Comparison of ENCODE assay signal across 8 cellular contexts in genomic region chr9:126615251-126615790, GRCh38. TPM values are rescaled to one million over a fixed set of nuclear protein-coding genes. Genes with fewer than 3 reads are reported as not detected.
DNase-seq lines count a peak whose midpoint lies in the region; ATAC-seq, FAIRE-seq and TF ChIP-seq lines count a peak whose summit lies in the region.

No MANE protein-coding gene starts in this region.

- CTCF ChIA-PET in OCI-LY7 (lab: Charles Lee; ENCODE audit: unreplicated experiment): no interaction called here

- no peak for TF ChIP-seq CTCF in breast epithelium (IDR thresholded peaks at IDR 0.05)
- no peak for TF ChIP-seq CTCF in ovary (IDR thresholded peaks at IDR 0.05)
- no peak for TF ChIP-seq CTCF in OCI-LY7 (conservative IDR thresholded peaks at IDR 0.05; ENCODE audit: low read length)

- TF ChIP-seq EP300 in ovary (IDR thresholded peaks at IDR 0.05): no peak

- peak overlapping the region in 7 of 8 donors; percentile 26 to 73 (median 67) for H3K4me3 Mint-ChIP-seq in naive B cell

- H3K9me3 ChIP-seq in breast epithelium: no peaks in the 10 kb centered on the region
- H3K9me3 ChIP-seq in ovary: no peaks in the 10 kb centered on the region
- H3K9me3 ChIP-seq in OCI-LY7 (ENCODE audit: low read length): no peaks in the 10 kb centered on the region

- TF ChIP-seq POLR2A in breast epithelium (IDR thresholded peaks at IDR 0.05) (no peak), ovary (IDR thresholded peaks at IDR 0.05) (no peak), H54 (IDR thresholded peaks at IDR 0.05; ENCODE audit: low read depth, low read length) (no peak)

- POLR2A ChIA-PET in OCI-LY7 (lab: Charles Lee): no interaction called here

- no peaks in the 10 kb centered on the region for H4K20me1 ChIP-seq in OCI-LY7 (ENCODE audit: insufficient read depth, low read length)

- peaks cover 55 to 74% (median 71%) of the 10 kb centered on the region in 3 donors for H3K27me3 Mint-ChIP-seq in naive B cell

- 3 to 4% (median 3%) methylated on average over 37 to 61 of the region's 61 CpGs for WGBS in ovary, 3 donors

- ATAC-seq in naive B cell (ENCODE audit: low read depth in 2 of 2): peak; percentile 25 to 28
- ATAC-seq in GM19455 (IDR thresholded peaks at IDR 0.05; ENCODE audit: unreplicated experiment): no peak

- no peak overlapping the region for H3K4me2 ChIP-seq in OCI-LY7 (ENCODE audit: low read length)

- no peak overlapping the region for H3K27ac Mint-ChIP-seq in naive B cell

- H3K79me2 ChIP-seq in OCI-LY7 (ENCODE audit: insufficient read depth, low read depth, low read length): no peaks in the 10 kb centered on the region

- intact Hi-C loops in breast epithelium (cut with DNase I; ENCODE audit: low total_unique reads): loop anchor here (5.0 kb wide), 1 partner anchor 842 kb away; no protein-coding TSS in a partner anchor
- intact Hi-C loops in ovary (cut with DNase I): loop anchor here in 2 of 4 donors (10.0 kb wide), 1 partner anchor 169 kb away; no protein-coding TSS in a partner anchor
- intact Hi-C loops in OCI-LY7 (cut with micrococcal nuclease; ENCODE audit: unreplicated experiment): no loop called here

- H3K36me3 ChIP-seq in breast epithelium (no peaks in the 10 kb centered on the region), ovary (no peaks in the 10 kb centered on the region), OCI-LY7 (ENCODE audit: insufficient read depth, low read length) (no peaks in the 10 kb centered on the region)

- H3K36me3 Mint-ChIP-seq in naive B cell: no peaks in the 10 kb centered on the region

- H3K4me1 Mint-ChIP-seq in naive B cell: peaks cover 19 to 57% (median 36%) of the 10 kb centered on the region in 3 donors

- H3K4me1 ChIP-seq in breast epithelium (peaks cover 3 to 11% of the 10 kb centered on the region in 2 donors), ovary (ENCODE audit: insufficient read depth) (peaks cover 10% of the 10 kb centered on the region), OCI-LY7 (ENCODE audit: insufficient read depth, low read length, poor library complexity, severe bottlenecking) (no peaks in the 10 kb centered on the region)

- BruUV-seq in OCI-LY7 (replicated peaks; lab: Mats Ljungman, UMichigan): no TSS peak

- no peaks in the 10 kb centered on the region for H3K9me2 ChIP-seq in OCI-LY7 (ENCODE audit: insufficient read depth, low read length)

- peak overlapping the region; percentile 91 to 93 for H3K27ac ChIP-seq in breast epithelium
- H3K27ac ChIP-seq in ovary: no peak overlapping the region
- H3K27ac ChIP-seq in OCI-LY7 (ENCODE audit: low read depth, low read length, poor library complexity, severe bottlenecking): no peak overlapping the region

- H3K4me3 ChIP-seq in breast epithelium (peak overlapping the region; percentile 23 to 84 (median 66)), ovary (no peak overlapping the region), OCI-LY7 (ENCODE audit: low read depth, low read length, poor library complexity, severe bottlenecking) (no peak overlapping the region)

- H2AFZ ChIP-seq in OCI-LY7 (ENCODE audit: low read length): no peak overlapping the region

- FAIRE-seq in H54 (lab: Jason Lieb, UNC): no peak

- H3K27me3 ChIP-seq in breast epithelium (peaks cover 4 to 24% of the 10 kb centered on the region in 2 donors), ovary (no peaks in the 10 kb centered on the region)

- DNase-seq in DMS79 (lab: John Stamatoyannopoulos, UW): peak; percentile 19
- peak; percentile 36 for DNase-seq in NCI-H1092 (lab: John Stamatoyannopoulos, UW)
- peak; percentile 72 to 80 for DNase-seq in breast epithelium (ENCODE audit: low spot score in 2 of 2)
- DNase-seq in naive B cell: no peak
- no peak for DNase-seq in ovary
- no peak for DNase-seq in OCI-LY7 (ENCODE audit: low spot score)
- DNase-seq in H54 (ENCODE audit: insufficient read length, low spot score): no peak

- H3K9me3 Mint-ChIP-seq in naive B cell: no peaks in the 10 kb centered on the region

RNA-seq across cellular contexts. Expression of gene LMX1B, which starts 1.6 kb away (rescaled TPM):
- total RNA-seq in breast epithelium (10 to 100 TPM in 1 of 3 donors, 1 to 10 TPM in 1, under 1 TPM in 1; 0.16 to 20.3 (median 9.2) TPM), ovary (under 1 TPM in 1 of 7 donors, not detected in 6; 0.20 TPM), OCI-LY7 (2022) (not detected in 2 replicates)
- polyA plus RNA-seq in naive B cell (ENCODE audit: low read depth in 6 of 6) (not detected), ovary (under 1 TPM in 1 of 2 donors, not detected in 1; 0.08 TPM)
- not detected in 2 replicates for total RNA-seq in OCI-LY7 (2014; rRNA removed; shearing (Covaris generic))

Comparison
In these comparisons a context has a peak if more than half of its experiments do, and no peak if none do; other contexts are left out.
1. DNase-seq: peak in DMS79 (single experiment), NCI-H1092 (single experiment) and breast epithelium (2 of 2); none in naive B cell (single experiment), ovary (0 of 5), OCI-LY7 (single experiment) and H54 (single experiment).
2. H3K27ac ChIP-seq: peak in breast epithelium (2 of 2); none in ovary (0 of 2) and OCI-LY7 (single experiment).
3. H3K4me3 ChIP-seq: peak in breast epithelium (3 of 3); none in ovary (single experiment) and OCI-LY7 (single experiment).